ENCODE assay signal across 19 cellular contexts in the genomic region with DNA sequence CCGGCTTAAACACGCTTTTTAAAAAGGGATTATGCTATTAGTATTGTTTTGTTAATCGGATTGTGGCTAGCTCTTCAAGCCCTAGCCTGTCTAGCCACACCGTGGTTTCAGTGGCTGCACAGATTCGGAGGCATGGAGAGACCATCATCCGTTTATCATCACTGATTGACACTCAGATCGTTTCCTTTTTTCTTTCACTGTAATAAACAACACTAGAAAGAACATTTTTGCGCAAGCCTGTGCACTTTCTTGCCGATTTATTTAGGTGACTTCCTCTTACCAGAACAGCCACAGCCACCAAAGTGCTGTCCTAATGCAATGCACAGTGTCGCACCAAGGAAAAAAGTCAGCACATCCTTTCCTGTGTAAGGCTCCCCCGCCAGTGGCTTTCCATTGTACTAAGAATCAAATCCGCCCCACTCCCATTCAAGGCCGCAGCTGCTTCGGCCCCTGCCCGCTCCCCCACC.
DNase-seq lines count a peak whose midpoint lies in the region; ATAC-seq, FAIRE-seq and TF ChIP-seq lines count a peak whose summit lies in the region.
"Had no signal": no experiment of that assay in that cellular context is flagged by ENCODE, and none has a peak within 500 bp of the region (broad histone marks: within the 10 kb centered on the region; RNA-seq: fewer than 3 reads in every experiment).

No MANE protein-coding gene starts in this region.

- H3K27me3 ChIP-seq in mammary epithelial cell (ENCODE audit: insufficient read depth, low read length), result no peaks in the 10 kb centered on the region
- H3K27me3 ChIP-seq in GM12878 (replicated peaks in 1 of 2; ENCODE audit: control insufficient read depth in 2 of 2, insufficient read depth in 2 of 2, low read length in 1 of 2), result no peaks in the 10 kb centered on the region; a peak in 1 of 4 replicates
- H3K27me3 ChIP-seq in left lung, result no peaks in the 10 kb centered on the region
- H3K27me3 ChIP-seq in prostate gland (replicated peaks; ENCODE audit: insufficient read depth), result no peaks in the 10 kb centered on the region
- H3K27me3 ChIP-seq: SJSA1 had no signal

- dilution Hi-C loops in mammary epithelial cell (cut with HindIII; ENCODE audit: low sequenced_read_pairs), result no loop called here

- H3K9me3 Mint-ChIP-seq in MCF 10A (ENCODE audit: unreplicated experiment), result no peaks in the 10 kb centered on the region
- H3K9me3 Mint-ChIP-seq: endodermal cell had no signal

- H2AFZ ChIP-seq in mammary epithelial cell (ENCODE audit: low read depth, low read length) (no peak overlapping the region), GM12878 (ENCODE audit: control insufficient read depth, low read depth, low read length) (no peak overlapping the region)

- no peak overlapping the region for H3K27ac Mint-ChIP-seq in MCF 10A (ENCODE audit: low read depth, unreplicated experiment)
- H3K27ac Mint-ChIP-seq: endodermal cell, nephron progenitor cell had no signal

- intact Hi-C loops in mammary epithelial cell (cut with micrococcal nuclease), result loop anchor here (5.0 kb wide), 1 partner anchor 61 kb away; no protein-coding TSS in a partner anchor
- intact Hi-C loops in MCF 10A (cut with micrococcal nuclease), result no loop called here
- intact Hi-C loops in GM12878 (cut with micrococcal nuclease; ENCODE audit: unreplicated experiment), result loop anchor here (10.0 kb wide), 1 partner anchor 143 kb away; no protein-coding TSS in a partner anchor
- intact Hi-C loops in left lung (cut with DNase I), result no loop called here
- intact Hi-C loops in prostate gland (cut with DNase I), result no loop called here

- no peaks in the 10 kb centered on the region for H3K36me3 Mint-ChIP-seq in MCF 10A (ENCODE audit: insufficient read depth, unreplicated experiment)

- no TSS peak for BruUV-seq in mammary epithelial cell (replicated peaks; lab: Mats Ljungman, UMichigan)
- BruUV-seq in MCF 10A (replicated peaks; lab: Mats Ljungman, UMichigan), result no TSS peak
- BruUV-seq in GM12878 (replicated peaks; lab: Mats Ljungman, UMichigan), result no TSS peak

- H3K4me2 ChIP-seq in mammary epithelial cell (ENCODE audit: insufficient read depth, low read depth, low read length) (no peak overlapping the region), GM12878 (ENCODE audit: control insufficient read depth, insufficient read depth) (no peak overlapping the region)

- no peaks in the 10 kb centered on the region for H3K36me3 ChIP-seq in mammary epithelial cell (ENCODE audit: insufficient read depth, low read length)
- H3K36me3 ChIP-seq in GM12878 (ENCODE audit: control insufficient read depth in 2 of 2, insufficient read depth in 2 of 2, low read length in 1 of 2), result no peaks in the 10 kb centered on the region
- no peaks in the 10 kb centered on the region for H3K36me3 ChIP-seq in left lung
- H3K36me3 ChIP-seq in prostate gland, result peaks cover 0 to 5% of the 10 kb centered on the region in 2 donors
- H3K36me3 ChIP-seq: SJSA1 had no signal

- no peak for TF ChIP-seq RAD21 in GM12878 (IDR thresholded peaks at IDR 0.05; ENCODE audit: insufficient read depth, low read depth, low read length)

- no peak for FAIRE-seq in GM12878 (lab: Jason Lieb, UNC)
- FAIRE-seq: K562 had no signal

- H3K27ac ChIP-seq in mammary epithelial cell (ENCODE audit: insufficient read depth, low read depth, low read length), result no peak overlapping the region
- H3K27ac ChIP-seq in GM12878 (ENCODE audit: control insufficient read depth, insufficient read depth), result no peak overlapping the region
- peak overlapping the region in 1 of 2 donors; percentile 96 for H3K27ac ChIP-seq in left lung
- H3K27ac ChIP-seq in prostate gland, result no peak overlapping the region
- H3K27ac ChIP-seq in coronary artery, result peak overlapping the region in 1 of 2 donors; percentile 78
- H3K27ac ChIP-seq: SJSA1 had no signal

- H3K9ac ChIP-seq in mammary epithelial cell (ENCODE audit: insufficient read depth, low read length) (no peak overlapping the region), GM12878 (ENCODE audit: control insufficient read depth, insufficient read depth, low read length) (no peak overlapping the region)

- DNase-seq in mammary epithelial cell (peak; percentile 59), MCF 10A (ENCODE audit: unreplicated experiment) (no peak), GM12878 (ENCODE audit: low read depth, low spot score) (no peak), left lung (no peak), prostate gland (ENCODE audit: low spot score) (no peak), coronary artery (ENCODE audit: low spot score) (no peak)
- DNase-seq: 8988T; activated naive CD4-positive, alpha-beta T cell treated with Interleukin-2 at 50 U/mL for 16 hours; endodermal cell; GDM1; left colon; NCI-H1694; NCI-H69; nephron progenitor cell; stimulated activated naive CD4-positive, alpha-beta T cell had no signal

- peaks cover 7% of the 10 kb centered on the region for H3K4me1 Mint-ChIP-seq in MCF 10A (ENCODE audit: insufficient read depth, unreplicated experiment)
- H3K4me1 Mint-ChIP-seq: endodermal cell, nephron progenitor cell had no signal

- peaks cover 15% of the 10 kb centered on the region for H3K4me1 ChIP-seq in mammary epithelial cell (ENCODE audit: insufficient read depth, low read length)
- H3K4me1 ChIP-seq in GM12878 (ENCODE audit: control insufficient read depth, insufficient read depth, low read length), result peaks cover 6% of the 10 kb centered on the region
- peaks cover 0 to 59% of the 10 kb centered on the region in 2 donors for H3K4me1 ChIP-seq in left lung
- H3K4me1 ChIP-seq in prostate gland (replicated peaks), result no peaks in the 10 kb centered on the region
- H3K4me1 ChIP-seq: SJSA1 had no signal

- no peak overlapping the region for H3K4me3 Mint-ChIP-seq in MCF 10A (ENCODE audit: unreplicated experiment)
- H3K4me3 Mint-ChIP-seq: endodermal cell, nephron progenitor cell had no signal

- no peaks in the 10 kb centered on the region for H4K20me1 ChIP-seq in mammary epithelial cell (ENCODE audit: insufficient read depth, low read length)
- no peaks in the 10 kb centered on the region for H4K20me1 ChIP-seq in GM12878 (ENCODE audit: control insufficient read depth, insufficient read depth)

- H3K79me2 ChIP-seq in mammary epithelial cell (ENCODE audit: insufficient read depth, low read length), result no peaks in the 10 kb centered on the region
- no peaks in the 10 kb centered on the region for H3K79me2 ChIP-seq in GM12878 (ENCODE audit: control insufficient read depth, insufficient read depth, low read length)

- H3K9me3 ChIP-seq in mammary epithelial cell (replicated peaks; ENCODE audit: insufficient read depth, low read length) (peaks cover 5% of the 10 kb centered on the region), GM12878 (replicated peaks; ENCODE audit: control insufficient read depth, insufficient read depth, low read length) (no peaks in the 10 kb centered on the region; the same call in 2 of the 3 replicates), left lung (no peaks in the 10 kb centered on the region), prostate gland (no peaks in the 10 kb centered on the region)
- H3K9me3 ChIP-seq: SJSA1 had no signal

- TF ChIP-seq CTCF in mammary epithelial cell (conservative IDR thresholded peaks at IDR 0.05 in 1 of 2, IDR thresholded peaks at IDR 0.05 in 1 of 2; ENCODE audit: extremely low read depth in 1 of 2, insufficient read depth in 1 of 2, low read depth in 1 of 2, low read length in 2 of 2) (no peak), MCF 10A (IDR thresholded peaks at IDR 0.05; ENCODE audit: unreplicated experiment) (no peak), GM12878 (IDR thresholded peaks at IDR 0.05 in 2 of 3, conservative IDR thresholded peaks at IDR 0.05 in 1 of 3; ENCODE audit: control insufficient read depth in 2 of 3, extremely low read depth in 1 of 3, insufficient read depth in 1 of 3, low read depth in 3 of 3, low read length in 3 of 3) (no peak), left lung (IDR thresholded peaks at IDR 0.05) (no peak), prostate gland (IDR thresholded peaks at IDR 0.05) (no peak), coronary artery (IDR thresholded peaks at IDR 0.05) (no peak)

- SMC1A ChIA-PET in GM12878 (lab: Charles Lee; ENCODE audit: uncharacterized antibody, unreplicated experiment), result interaction anchor here (1.4 to 2.4 kb wide), 3 partner anchors 13 to 25 kb away, joined by 4 to 5 read pairs (median 5); no protein-coding TSS in a partner anchor

- in situ Hi-C loops in mammary epithelial cell (cut with MboI; ENCODE audit: low sequenced_read_pairs in 2 of 2), result no loop called here
- in situ Hi-C loops in GM12878 (cut with MboI), result no loop called here

- POLR2A ChIA-PET in MCF 10A (lab: Yijun Ruan, JAX) (no interaction called here), GM12878 (lab: Charles Lee) (no interaction called here)

- TF ChIP-seq POLR2A in GM12878 (IDR thresholded peaks at IDR 0.05; ENCODE audit: low read depth, low read length), result no peak
- TF ChIP-seq POLR2A in prostate gland (IDR thresholded peaks at IDR 0.05), result no peak

- 65% methylated on average over 14 of the region's 15 CpGs for WGBS in mammary epithelial cell (ENCODE audit: low coverage, missing lambda C conversion rate)
- WGBS in GM12878 (ENCODE audit: insufficient coverage, insufficient replicate concordance, low lambda C conversion rate, missing lambda C conversion rate), result 34% methylated on average over 15 of the region's 15 CpGs
- WGBS in prostate gland, result 74% methylated on average over 15 of the region's 15 CpGs

- H3K4me3 ChIP-seq in mammary epithelial cell (replicated peaks in 1 of 3; ENCODE audit: insufficient read depth in 1 of 3, low read depth in 2 of 3, low read length in 3 of 3) (no peak overlapping the region), GM12878 (no peak overlapping the region), left lung (no peak overlapping the region), prostate gland (no peak overlapping the region), coronary artery (no peak overlapping the region)
- H3K4me3 ChIP-seq: K562, SJSA1 had no signal

- RAD21 ChIA-PET in GM12878 (lab: Charles Lee; ENCODE audit: unreplicated experiment), result no interaction called here

- CTCF ChIA-PET in mammary epithelial cell (lab: Charles Lee; ENCODE audit: low non-redundant PET) (no interaction called here), MCF 10A (lab: Yijun Ruan, JAX) (interaction anchor here (1.6 kb wide), 1 partner anchor 143 kb away, joined by 8 read pairs; no protein-coding TSS in a partner anchor), GM12878 (lab: Yijun Ruan, JAX) (interaction anchor here (1.0 to 1.5 kb wide), 2 partner anchors 14 to 23 kb away, joined by 3 to 4 read pairs; no protein-coding TSS in a partner anchor)

- ATAC-seq in GM12878, result peak; percentile 18
- ATAC-seq in left lung, result peak; percentile 44
- ATAC-seq in HG03108 (IDR thresholded peaks at IDR 0.05; ENCODE audit: unreplicated experiment), result no peak
- ATAC-seq in GM18520 (IDR thresholded peaks at IDR 0.05; ENCODE audit: unreplicated experiment), result no peak
- ATAC-seq: left colon had no signal

- TF ChIP-seq EP300 in GM12878 (IDR thresholded peaks at IDR 0.05; ENCODE audit: borderline replicate concordance in 1 of 2, control insufficient read depth in 1 of 2, low read depth in 2 of 2, low read length in 2 of 2), result no peak

- H3K27me3 Mint-ChIP-seq in MCF 10A (ENCODE audit: insufficient read depth, unreplicated experiment), result no peaks in the 10 kb centered on the region

TF ChIP-seq in GM12878, 131 proteins besides CTCF, POLR2A, EP300 and RAD21 (continues in another document):
- no peak for TF ChIP-seq MEF2A (IDR thresholded peaks at IDR 0.05; ENCODE audit: insufficient read depth, low read depth, low read length)
- 0 out of 2 replicates have a peak, but pooled peaks have one; percentile 14 for TF ChIP-seq MTA2 (IDR thresholded peaks at IDR 0.05; ENCODE audit: low read depth)

Comparison
In these comparisons a context has a peak if more than half of its experiments do, and no peak if none do; other contexts are left out.
1. intact Hi-C loops: an anchor here in mammary epithelial cell (5.0 kb wide) and GM12878 (10.0 kb wide); none called in MCF 10A, left lung and prostate gland.
2. ATAC-seq: peak in GM12878 (single experiment) and left lung (single experiment); none in HG03108 (single experiment) and GM18520 (single experiment).